In genomic region chr5:135212361-135213033, GRCh38 we compare ENCODE assay signal across 20 cellular contexts.
DNase-seq lines count a peak whose midpoint lies in the region; ATAC-seq, FAIRE-seq and TF ChIP-seq lines count a peak whose summit lies in the region.
"Had no signal": no experiment of that assay in that cellular context is flagged by ENCODE, and none has a peak within 500 bp of the region (broad histone marks: within the 10 kb centered on the region; RNA-seq: fewer than 3 reads in every experiment).

No MANE protein-coding gene starts in this region.

- no peaks in the 10 kb centered on the region for H3K9me3 Mint-ChIP-seq in chondrocyte (ENCODE audit: low read depth)
- no peaks in the 10 kb centered on the region for H3K9me3 Mint-ChIP-seq in type B pancreatic cell
- H3K9me3 Mint-ChIP-seq in CD4-positive, alpha-beta memory T cell = no peaks in the 10 kb centered on the region
- H3K9me3 Mint-ChIP-seq: CD8-positive, alpha-beta memory T cell; central memory CD8-positive, alpha-beta T cell; natural killer cell had no signal

- H3K27ac ChIP-seq in Karpas-422 (ENCODE audit: low read length) (no peak overlapping the region; the same call in 1 of the 2 replicates), mesenchymal stem cell (ENCODE audit: low read length, poor library complexity, severe bottlenecking) (no peak overlapping the region)
- no peak overlapping the region for H3K27ac ChIP-seq in CD4-positive, alpha-beta memory T cell (ENCODE audit: low read depth, low read length)
- H3K27ac ChIP-seq: parathyroid adenoma, RWPE1 had no signal

- DNase-seq in Karpas-422 (no peak), chondrocyte (ENCODE audit: low spot score) (peak; percentile 47), mesenchymal stem cell (no peak), type B pancreatic cell (ENCODE audit: extremely low spot score, unreplicated experiment) (peak; percentile 64), GM12892 (ENCODE audit: insufficient read length) (no peak)
- DNase-seq in CD4-positive, alpha-beta memory T cell = no peak
- DNase-seq: activated CD4-positive, CD25-positive, alpha-beta regulatory T cell; CD8-positive, alpha-beta memory T cell; KBM-7; left colon; MV-4-11; natural killer cell; NCI-H2171 had no signal

- peaks cover 15% of the 10 kb centered on the region for H3K27me3 Mint-ChIP-seq in chondrocyte (ENCODE audit: low read depth)
- H3K27me3 Mint-ChIP-seq in type B pancreatic cell = peaks cover 24% of the 10 kb centered on the region
- H3K27me3 Mint-ChIP-seq in CD4-positive, alpha-beta memory T cell = peaks cover 2 to 11% of the 10 kb centered on the region in 2 donors

- no peak overlapping the region for H3K23ac ChIP-seq in mesenchymal stem cell (ENCODE audit: low read length in 2 of 2)

- H3K4me2 ChIP-seq in Karpas-422 (ENCODE audit: low read depth, low read length, poor library complexity, severe bottlenecking) (no peak overlapping the region), mesenchymal stem cell (ENCODE audit: low read length, poor library complexity, severe bottlenecking) (no peak overlapping the region)

- intact Hi-C loops in CD4-positive, alpha-beta memory T cell (cut with micrococcal nuclease) = no loop called here

- 89% methylated on average over 10 of the region's 10 CpGs for WGBS in mesenchymal stem cell

- no peak for FAIRE-seq in GM12892 (lab: Jason Lieb, UNC)
- FAIRE-seq: astrocyte had no signal

- H3K4me1 Mint-ChIP-seq in chondrocyte (ENCODE audit: low read depth) (peaks cover 14% of the 10 kb centered on the region), type B pancreatic cell (ENCODE audit: unreplicated experiment) (peaks cover 16% of the 10 kb centered on the region)
- H3K4me1 Mint-ChIP-seq in CD4-positive, alpha-beta memory T cell = peaks cover 0 to 1% (median 0%) of the 10 kb centered on the region in 4 donors
- H3K4me1 Mint-ChIP-seq: CD8-positive, alpha-beta memory T cell; central memory CD8-positive, alpha-beta T cell; natural killer cell had no signal

- TF ChIP-seq CTCF in chondrocyte (IDR thresholded peaks at IDR 0.05) (no peak), type B pancreatic cell (conservative IDR thresholded peaks at IDR 0.05) (no peak)

- peak overlapping the region in 1 of 2 experiments; percentile 75 for H3K4ac ChIP-seq in mesenchymal stem cell (ENCODE audit: low read depth in 1 of 2, low read length in 2 of 2)

- no peaks in the 10 kb centered on the region for H3K36me3 Mint-ChIP-seq in chondrocyte (ENCODE audit: low read depth)
- H3K36me3 Mint-ChIP-seq in type B pancreatic cell = no peaks in the 10 kb centered on the region
- H3K36me3 Mint-ChIP-seq in CD4-positive, alpha-beta memory T cell = no peaks in the 10 kb centered on the region
- H3K36me3 Mint-ChIP-seq: activated naive CD8-positive, alpha-beta T cell; CD8-positive, alpha-beta memory T cell; natural killer cell had no signal

- no peak overlapping the region for H4K8ac ChIP-seq in mesenchymal stem cell (ENCODE audit: low read length)

- H3K36me3 ChIP-seq in Karpas-422 (ENCODE audit: insufficient read depth, low read length) = no peaks in the 10 kb centered on the region
- no peaks in the 10 kb centered on the region for H3K36me3 ChIP-seq in mesenchymal stem cell (ENCODE audit: control insufficient read depth in 1 of 2, insufficient read depth in 2 of 2, low read depth in 1 of 2, low read length in 2 of 2)
- no peaks in the 10 kb centered on the region for H3K36me3 ChIP-seq in CD4-positive, alpha-beta memory T cell (ENCODE audit: insufficient read depth, low read length)

- POLR2A ChIA-PET in CD4-positive, alpha-beta memory T cell (lab: Charles Lee; ENCODE audit: partially characterized antibody) = no interaction called here

- 0 out of 2 replicates have a peak overlapping the region, but pooled peaks have one; percentile 18 for H3K9ac ChIP-seq in Karpas-422 (ENCODE audit: low read length)
- no peak overlapping the region for H3K9ac ChIP-seq in mesenchymal stem cell (ENCODE audit: low read length)
- H3K9ac ChIP-seq: parathyroid adenoma had no signal

- 0 out of 2 replicates have a peak, but pooled peaks cover 11% of the 10 kb centered on the region for H4K20me1 ChIP-seq in Karpas-422 (ENCODE audit: insufficient read depth, low read depth, low read length)

- no peaks in the 10 kb centered on the region for H3K9me3 ChIP-seq in Karpas-422 (ENCODE audit: low read length)
- H3K9me3 ChIP-seq in mesenchymal stem cell (ENCODE audit: control insufficient read depth, low read length) = no peaks in the 10 kb centered on the region
- H3K9me3 ChIP-seq in CD4-positive, alpha-beta memory T cell (ENCODE audit: control insufficient read depth in 1 of 2, low read length in 2 of 2) = no peaks in the 10 kb centered on the region

- H3K4me1 ChIP-seq in Karpas-422 (ENCODE audit: low read length) = peaks cover 33% of the 10 kb centered on the region
- peaks cover 10% of the 10 kb centered on the region for H3K4me1 ChIP-seq in mesenchymal stem cell (ENCODE audit: control insufficient read depth, insufficient read depth, low read depth, low read length)
- H3K4me1 ChIP-seq in CD4-positive, alpha-beta memory T cell (ENCODE audit: insufficient read depth, low read length) = no peaks in the 10 kb centered on the region
- H3K4me1 ChIP-seq: parathyroid adenoma had no signal

- H3K14ac ChIP-seq in mesenchymal stem cell (ENCODE audit: low read length in 2 of 2) = peak overlapping the region in 1 of 2 experiments; percentile 0

- CTCF ChIA-PET in CD4-positive, alpha-beta memory T cell (lab: Charles Lee; ENCODE audit: partially characterized antibody) = interaction anchor here (1.9 kb wide), 1 partner anchor 22 kb away, joined by 6 read pairs; no protein-coding TSS in a partner anchor

- H3K18ac ChIP-seq in mesenchymal stem cell (ENCODE audit: low read depth in 1 of 2, low read length in 2 of 2) = peak overlapping the region; percentile 26 to 28

- no peaks in the 10 kb centered on the region for H3K79me2 ChIP-seq in Karpas-422 (ENCODE audit: low read length)
- H3K79me2 ChIP-seq: parathyroid adenoma had no signal

- H3K79me1 ChIP-seq in mesenchymal stem cell (replicated peaks; ENCODE audit: low read length, poor library complexity, severe bottlenecking) = no peaks in the 10 kb centered on the region

- H3K27ac Mint-ChIP-seq in chondrocyte (ENCODE audit: unreplicated experiment) (no peak overlapping the region), type B pancreatic cell (no peak overlapping the region)
- no peak overlapping the region for H3K27ac Mint-ChIP-seq in CD4-positive, alpha-beta memory T cell
- H3K27ac Mint-ChIP-seq: activated naive CD8-positive, alpha-beta T cell; CD8-positive, alpha-beta memory T cell; natural killer cell had no signal

- TF ChIP-seq POLR2A in GM12892 (IDR thresholded peaks at IDR 0.05; ENCODE audit: low read depth, low read length) = no peak

- no peak overlapping the region for H3K4me3 ChIP-seq in Karpas-422 (ENCODE audit: low read length)
- H3K4me3 ChIP-seq in mesenchymal stem cell (ENCODE audit: insufficient read depth in 1 of 2, low read depth in 1 of 2, low read length in 2 of 2) = no peak overlapping the region
- H3K4me3 ChIP-seq in CD4-positive, alpha-beta memory T cell (ENCODE audit: low read length in 2 of 2) = no peak overlapping the region

- H2BK15ac ChIP-seq in mesenchymal stem cell (ENCODE audit: low read depth, poor library complexity, severe bottlenecking) = peak overlapping the region; percentile 4

- H2AFZ ChIP-seq in Karpas-422 (ENCODE audit: low read length) = no peak overlapping the region
- H2AFZ ChIP-seq in mesenchymal stem cell (ENCODE audit: low read depth, low read length) = no peak overlapping the region
- H2AFZ ChIP-seq: parathyroid adenoma had no signal

- H3K4me3 Mint-ChIP-seq in chondrocyte (ENCODE audit: unreplicated experiment) (no peak overlapping the region), type B pancreatic cell (no peak overlapping the region)
- H3K4me3 Mint-ChIP-seq in CD4-positive, alpha-beta memory T cell = no peak overlapping the region
- H3K4me3 Mint-ChIP-seq: activated naive CD8-positive, alpha-beta T cell; CD8-positive, alpha-beta memory T cell; central memory CD8-positive, alpha-beta T cell; natural killer cell had no signal

- H2BK5ac ChIP-seq in mesenchymal stem cell (ENCODE audit: low read depth, low read length, poor library complexity, severe bottlenecking) = no peak overlapping the region

- peak overlapping the region; percentile 43 for H4K91ac ChIP-seq in mesenchymal stem cell (ENCODE audit: low read length)

- no peak overlapping the region for H2AK5ac ChIP-seq in mesenchymal stem cell (ENCODE audit: low read length, severe bottlenecking)

- H3K9me2 ChIP-seq in Karpas-422 (replicated peaks; ENCODE audit: insufficient read depth, low read length) = no peaks in the 10 kb centered on the region

- H3K27me3 ChIP-seq in Karpas-422 (ENCODE audit: low read length) (no peaks in the 10 kb centered on the region), mesenchymal stem cell (ENCODE audit: control insufficient read depth in 1 of 2, insufficient read depth in 1 of 2, low read length in 2 of 2) (peaks cover 0 to 8% of the 10 kb centered on the region in 2 experiments)
- H3K27me3 ChIP-seq in CD4-positive, alpha-beta memory T cell (ENCODE audit: insufficient read depth, low read length) = no peaks in the 10 kb centered on the region

- no peak for ATAC-seq in HG03175 (IDR thresholded peaks at IDR 0.05; ENCODE audit: unreplicated experiment)
- ATAC-seq: left colon, natural killer cell, sciatic nerve had no signal

- peak overlapping the region; percentile 57 to 69 for H2BK12ac ChIP-seq in mesenchymal stem cell (ENCODE audit: low read length in 2 of 2)

- H2BK120ac ChIP-seq in mesenchymal stem cell (ENCODE audit: low read depth, low read length) = no peak overlapping the region

Comparison
In these comparisons a context has a peak if more than half of its experiments do, and no peak if none do; other contexts are left out.
1. DNase-seq: peak in chondrocyte (single experiment) and type B pancreatic cell (single experiment); none in Karpas-422 (single experiment), mesenchymal stem cell (single experiment), CD4-positive, alpha-beta memory T cell (0 of 5) and GM12892 (single experiment).